ENCODE assay signal across 1 cellular context in the genomic region with DNA sequence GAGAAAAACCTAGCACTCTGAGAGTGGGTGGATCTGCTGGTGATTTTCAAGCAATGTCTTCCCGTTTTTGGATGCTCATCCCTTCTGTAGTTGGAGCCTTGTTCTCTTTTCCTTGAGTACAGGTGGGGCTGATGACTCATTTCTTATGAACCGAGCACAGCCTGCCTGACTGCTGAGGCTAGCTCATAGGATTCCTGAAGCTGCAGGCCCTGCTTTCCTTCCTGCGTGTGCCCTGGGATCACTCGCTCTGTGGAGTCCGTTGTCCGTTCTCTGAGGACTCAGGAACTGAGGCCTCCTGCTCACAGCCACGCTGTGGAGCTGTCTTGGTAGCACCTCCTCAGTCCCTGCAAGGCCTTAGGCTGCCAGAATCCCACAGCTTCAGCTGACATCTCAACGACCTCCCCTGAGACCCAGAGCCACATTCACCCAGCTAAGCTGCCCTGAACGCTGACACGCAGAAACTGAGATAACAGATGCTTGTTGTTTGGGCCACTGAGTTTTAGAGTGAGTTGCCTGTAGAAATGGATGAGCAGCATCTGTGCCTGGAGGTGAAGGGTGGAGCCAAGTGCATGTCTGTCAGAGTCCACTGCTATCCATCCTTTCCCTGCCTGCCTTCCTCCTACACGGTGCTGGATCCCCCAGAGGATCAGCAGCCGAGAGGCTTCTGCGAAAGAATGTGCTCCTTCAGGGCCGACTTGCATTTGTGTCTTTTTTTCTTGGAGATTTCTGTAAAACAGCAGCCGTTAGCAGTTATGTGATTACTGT.
TF ChIP-seq lines count a peak whose summit lies in the region.

No MANE protein-coding gene starts in this region.

TF ChIP-seq in HepG2, 621 proteins besides CTCF, POLR2A, EP300 and RAD21 (continued from another document):
- TF ChIP-seq, protein P1, sequence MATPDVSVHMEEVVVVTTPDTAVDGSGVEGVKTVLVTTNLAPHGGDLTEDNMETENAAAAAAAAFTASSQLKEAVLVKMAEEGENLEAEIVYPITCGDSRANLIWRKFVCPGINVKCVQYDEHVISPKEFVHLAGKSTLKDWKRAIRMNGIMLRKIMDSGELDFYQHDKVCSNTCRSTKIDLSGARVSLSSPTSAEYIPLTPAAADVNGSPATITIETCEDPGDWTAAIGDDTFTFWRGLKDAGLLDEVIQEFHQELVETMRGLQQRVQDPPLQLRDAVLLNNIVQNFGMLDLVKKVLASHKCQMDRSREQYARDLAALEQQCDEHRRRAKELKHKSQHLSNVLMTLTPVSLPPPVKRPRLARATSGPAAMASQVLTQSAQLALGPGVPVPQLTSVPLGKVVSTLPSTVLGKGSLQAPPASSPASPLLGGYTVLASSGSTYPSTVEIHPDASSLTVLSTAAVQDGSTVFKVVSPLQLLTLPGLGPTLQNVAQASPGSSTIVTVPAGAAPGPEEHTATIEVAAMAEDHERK (CRISPR knock-in tag; IDR thresholded peaks at IDR 0.05; ENCODE audit: low read depth), result no peak
- TF ChIP-seq E2F1 (CRISPR knock-in tag; IDR thresholded peaks at IDR 0.05) (no peak), ZBTB1 (CRISPR knock-in tag; IDR thresholded peaks at IDR 0.05; ENCODE audit: borderline replicate concordance) (no peak), KLF11 (CRISPR knock-in tag; IDR thresholded peaks at IDR 0.05) (no peak), AKAP8 (CRISPR knock-in tag; IDR thresholded peaks at IDR 0.05) (no peak), KAT7 (CRISPR knock-in tag; IDR thresholded peaks at IDR 0.05; ENCODE audit: borderline replicate concordance) (no peak), ZFAT (CRISPR knock-in tag; conservative IDR thresholded peaks at IDR 0.05) (no peak)
